In the genomic region with DNA sequence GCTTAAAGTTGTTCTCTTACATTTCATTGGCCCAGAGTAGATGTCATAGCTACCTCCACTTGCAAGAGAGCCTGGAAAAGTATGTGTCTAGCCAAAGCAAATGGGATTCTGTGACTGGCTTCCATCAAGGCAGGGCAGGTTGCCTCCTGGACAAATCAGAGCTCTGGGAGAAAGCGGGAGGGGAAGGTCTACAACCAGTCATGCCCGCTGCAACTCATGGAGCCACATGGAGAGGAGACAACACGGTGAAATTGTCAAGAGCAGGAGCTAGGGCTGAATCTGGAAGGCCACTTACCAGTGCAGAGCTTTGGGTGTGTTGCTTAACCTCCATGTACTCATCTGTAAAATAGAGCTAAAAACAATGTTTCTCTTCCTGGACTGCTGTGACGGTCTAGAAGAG, we compare ENCODE assay signal across 28 cellular contexts.
"Had no signal": no experiment of that assay in that cellular context is flagged by ENCODE, and none has a peak within 500 bp of the region (broad histone marks: within the 10 kb centered on the region; RNA-seq: fewer than 3 reads in every experiment).

No MANE protein-coding gene starts in this region.

- DNase-seq: colonic mucosa; cortex of kidney; dermis blood vessel endothelial cell; dorsolateral prefrontal cortex; effector CD4-positive, alpha-beta T cell; effector CD8-positive, alpha-beta T cell; effector memory CD4-positive, alpha-beta T cell; effector memory CD8-positive, alpha-beta T cell; endodermal cell; erythroblast; esophagus squamous epithelium; foreskin fibroblast; foreskin keratinocyte; foreskin melanocyte; gastrocnemius medialis; glutamatergic neuron; head of caudate nucleus; heart left ventricle; heart right ventricle had no signal

- H3K27me3 ChIP-seq: colonic mucosa, dorsolateral prefrontal cortex, esophagus muscularis mucosa, esophagus squamous epithelium, foreskin keratinocyte, gastrocnemius medialis, gastroesophageal sphincter, heart left ventricle, heart right ventricle had no signal

- ATAC-seq: effector memory CD8-positive, alpha-beta T cell; esophagus mucosa; foreskin keratinocyte; gastrocnemius medialis; gastroesophageal sphincter; heart left ventricle; heart right ventricle had no signal

- H3K27ac ChIP-seq: colonic mucosa, coronary artery, dorsolateral prefrontal cortex, epithelial cell of prostate, esophagus muscularis mucosa, esophagus squamous epithelium, foreskin keratinocyte, gastrocnemius medialis, gastroesophageal sphincter, heart left ventricle, heart right ventricle had no signal

- H3K4me1 ChIP-seq: colonic mucosa, foreskin keratinocyte had no signal

- H3K9me3 ChIP-seq: colonic mucosa, esophagus muscularis mucosa, esophagus squamous epithelium, gastrocnemius medialis, gastroesophageal sphincter, heart left ventricle, heart right ventricle had no signal

- H3K36me3 ChIP-seq: colonic mucosa, esophagus squamous epithelium, heart left ventricle, heart right ventricle had no signal

- FAIRE-seq: colon, endometrium, endothelial cell of umbilical vein, frontal cortex had no signal

- H3K4me3 ChIP-seq: colonic mucosa, coronary artery, dorsolateral prefrontal cortex, esophagus muscularis mucosa, esophagus squamous epithelium, gastrocnemius medialis, gastroesophageal sphincter, heart left ventricle, heart right ventricle had no signal
